28 cellular contexts compared by ENCODE assay signal in the genomic region with DNA sequence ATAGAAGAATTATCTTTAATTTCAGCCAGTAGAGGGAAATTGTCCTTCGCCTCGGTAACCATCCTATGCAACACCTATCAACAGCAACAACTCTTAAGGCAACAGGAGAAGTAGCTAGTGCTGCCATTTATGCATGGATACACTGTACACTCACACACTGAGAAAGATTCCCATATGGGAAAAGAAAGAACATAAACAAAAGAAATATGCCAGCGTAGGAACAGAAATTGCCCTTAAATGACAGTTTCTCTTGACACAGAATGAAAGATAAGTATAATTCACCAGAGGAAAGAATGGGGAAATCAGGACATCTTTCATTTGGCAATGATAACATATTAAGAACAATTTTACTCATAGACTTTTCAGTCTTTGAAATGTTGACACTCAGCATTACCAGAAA.
"Had no signal": no experiment of that assay in that cellular context is flagged by ENCODE, and none has a peak within 500 bp of the region (broad histone marks: within the 10 kb centered on the region; RNA-seq: fewer than 3 reads in every experiment).

No MANE protein-coding gene starts in this region.

- H3K9me3 ChIP-seq: body of pancreas, esophagus squamous epithelium, gastroesophageal sphincter had no signal

- DNase-seq: activated CD4-positive, alpha-beta memory T cell treated with anti-CD3 and anti-CD28 coated beads for 36 hours; activated CD4-positive, alpha-beta T cell treated with anti-CD3 and anti-CD28 coated beads for 36 hours; activated CD4-positive, alpha-beta T cell treated with anti-CD3 and anti-CD28 coated beads, Interleukin-2, amount 10 ng/mL, durations not matched to agents 24 days and 14 days; activated CD4-positive, CD25-positive, alpha-beta regulatory T cell; activated CD4-positive, CD25-positive, alpha-beta regulatory T cell treated with anti-CD3 and anti-CD28 coated beads, Interleukin-2, amount 50 U/mL, for 72 hours; activated CD8-positive, alpha-beta memory T cell treated with anti-CD3 and anti-CD28 coated beads, Interleukin-2, amount 10 ng/mL, durations not matched to agents 7 days and 5 days; activated CD8-positive, alpha-beta memory T cell treated with anti-CD3 and anti-CD28 coated beads, Interleukin-2, amount 50 U/mL, for 4 hours; activated CD8-positive, alpha-beta T cell treated with anti-CD3 and anti-CD28 coated beads, Interleukin-2, amount 10 ng/mL, durations not matched to agents 7 days and 5 days; activated effector memory CD4-positive, alpha-beta T cell treated with anti-CD3 and anti-CD28 coated beads, Interleukin-2, amount 50 U/mL, for 16 hours; activated naive CD4-positive, alpha-beta T cell treated with anti-CD3 and anti-CD28 coated beads for 36 hours; activated naive CD8-positive, alpha-beta T cell treated with anti-CD3 and anti-CD28 coated beads for 36 hours; activated naive CD8-positive, alpha-beta T cell treated with anti-CD3 and anti-CD28 coated beads, Interleukin-2, amount 50 U/mL, for 24 hours; activated T-cell treated with anti-CD3 and anti-CD28 coated beads, Interleukin-2, amount 50 U/mL, for 1 hour; activated T-cell treated with anti-CD3 and anti-CD28 coated beads, Interleukin-2, amount 50 U/mL, for 48 hours; adrenal gland; amygdala; aorta; body of pancreas; caudate nucleus; cortex of kidney; dermis blood vessel endothelial cell; effector CD4-positive, alpha-beta T cell; effector memory CD8-positive, alpha-beta T cell; esophagus squamous epithelium; foreskin melanocyte; T-helper 2 cell had no signal

- H3K4me3 ChIP-seq: adrenal gland, body of pancreas, esophagus squamous epithelium, gastroesophageal sphincter had no signal

- H3K27ac ChIP-seq: adrenal gland, body of pancreas, epithelial cell of prostate, esophagus squamous epithelium, gastroesophageal sphincter had no signal

- H3K27me3 ChIP-seq: adrenal gland, body of pancreas, gastroesophageal sphincter had no signal

- H3K4me1 ChIP-seq: adrenal gland, body of pancreas, esophagus squamous epithelium, gastroesophageal sphincter had no signal

- H3K36me3 ChIP-seq: adrenal gland, esophagus squamous epithelium, gastroesophageal sphincter had no signal

- ATAC-seq: activated CD4-positive, alpha-beta T cell treated with anti-CD3 and anti-CD28 coated beads for 36 hours; activated CD8-positive, alpha-beta memory T cell treated with anti-CD3 and anti-CD28 coated beads, Interleukin-2, amount 10 ng/mL, durations not matched to agents 7 days and 5 days; activated CD8-positive, alpha-beta T cell treated with anti-CD3 and anti-CD28 coated beads, Interleukin-2, amount 10 ng/mL, durations not matched to agents 7 days and 5 days; activated naive CD8-positive, alpha-beta T cell treated with anti-CD3 and anti-CD28 coated beads, Interleukin-2, amount 50 U/mL, for 24 hours; body of pancreas; effector memory CD8-positive, alpha-beta T cell; gastroesophageal sphincter had no signal
